23 cellular contexts compared by ENCODE assay signal in genomic region chr12:77965790-77966189, GRCh38.
A peak's percentile ranks its signal among the peaks of the same experiment; 100 is the strongest.
DNase-seq lines count a peak whose midpoint lies in the region; ATAC-seq, FAIRE-seq and TF ChIP-seq lines count a peak whose summit lies in the region.
"Had no signal": no experiment of that assay in that cellular context is flagged by ENCODE, and none has a peak within 500 bp of the region (broad histone marks: within the 10 kb centered on the region; RNA-seq: fewer than 3 reads in every experiment).

No MANE protein-coding gene starts in this region.

- no peak for DNase-seq in GM23338 (ENCODE audit: low spot score)
- peak; percentile 35 for DNase-seq in amniotic epithelial cell (ENCODE audit: low read depth)
- no peak for DNase-seq in fibroblast of pulmonary artery (ENCODE audit: low read depth)
- DNase-seq in GM19239 (ENCODE audit: insufficient read length, low spot score) = no peak
- no peak for DNase-seq in activated CD4-positive, CD25-positive, alpha-beta regulatory T cell (lab: John Stamatoyannopoulos, UW)
- no peak for DNase-seq in HK-2 (ENCODE audit: unreplicated experiment)
- no peak for DNase-seq in immature natural killer cell
- DNase-seq: activated CD4-positive, alpha-beta T cell treated with anti-CD3 and anti-CD28 coated beads, Interleukin-2, amount 10 ng/mL, durations not matched to agents 7 days and 5 days; activated gamma-delta T cell treated with Interleukin-2 at 50 U/mL for 16 hours; activated T-cell treated with anti-CD3 and anti-CD28 coated beads, Interleukin-2, amount 50 U/mL, for 24 hours; effector CD4-positive, alpha-beta T cell; erythroblast; Karpas-422; left ventricle myocardium inferior; naive thymus-derived CD8-positive, alpha-beta T cell; NCI-H1436 treated with DMSO at 0.1 percent for 48 hours; retina; stimulated activated CD4-positive, alpha-beta T cell treated with anti-CD3 and anti-CD28 coated beads, Interleukin-2, amount 100 ng/mL, for 24 hours; upper lobe of left lung had no signal

- H3K4me3 ChIP-seq in GM23338 = no peak overlapping the region
- H3K4me3 ChIP-seq in fibroblast of pulmonary artery (replicated peaks; ENCODE audit: low read depth, low read length) = peak overlapping the region; percentile 4
- H3K4me3 ChIP-seq in parathyroid adenoma (ENCODE audit: low read depth, low read length) = no peak overlapping the region
- H3K4me3 ChIP-seq: gastroesophageal sphincter, left ventricle myocardium inferior, upper lobe of left lung had no signal

- no peaks in the 10 kb centered on the region for H3K9me3 ChIP-seq in parathyroid adenoma (ENCODE audit: control insufficient read depth, low read length)
- H3K9me3 ChIP-seq: gastroesophageal sphincter, left ventricle myocardium inferior, upper lobe of left lung had no signal

- no peaks in the 10 kb centered on the region for H3K27me3 Mint-ChIP-seq in GM23338 (ENCODE audit: insufficient read depth, low read depth, poor library complexity)
- no peaks in the 10 kb centered on the region for H3K27me3 Mint-ChIP-seq in immature natural killer cell (ENCODE audit: low read depth in 3 of 3)
- H3K27me3 Mint-ChIP-seq: activated CD4-positive, alpha-beta T cell treated with anti-CD3 and anti-CD28 coated beads, Interleukin-2, amount 10 ng/mL, durations not matched to agents 7 days and 5 days; activated T-cell treated with anti-CD3 and anti-CD28 coated beads, Interleukin-2, amount 50 U/mL, for 24 hours; naive thymus-derived CD8-positive, alpha-beta T cell had no signal

- H3K27ac Mint-ChIP-seq in GM23338 = no peak overlapping the region; the same call in 1 of the 2 replicates
- H3K27ac Mint-ChIP-seq in immature natural killer cell = no peak overlapping the region
- H3K27ac Mint-ChIP-seq: activated CD4-positive, alpha-beta T cell treated with anti-CD3 and anti-CD28 coated beads, Interleukin-2, amount 10 ng/mL, durations not matched to agents 7 days and 5 days; activated T-cell treated with anti-CD3 and anti-CD28 coated beads, Interleukin-2, amount 50 U/mL, for 24 hours; mesothelial cell of epicardium; naive thymus-derived CD8-positive, alpha-beta T cell had no signal

- ATAC-seq in GM23338 = no peak
- ATAC-seq: gastroesophageal sphincter; naive thymus-derived CD8-positive, alpha-beta T cell had no signal

- no peaks in the 10 kb centered on the region for H4K20me1 ChIP-seq in GM23338 (replicated peaks; ENCODE audit: insufficient read depth)

- no peaks in the 10 kb centered on the region for H3K36me3 Mint-ChIP-seq in GM23338 (ENCODE audit: low read depth)
- no peaks in the 10 kb centered on the region for H3K36me3 Mint-ChIP-seq in immature natural killer cell
- H3K36me3 Mint-ChIP-seq: mesothelial cell of epicardium; naive thymus-derived CD8-positive, alpha-beta T cell had no signal

- no peak for TF ChIP-seq CTCF in GM23338 (conservative IDR thresholded peaks at IDR 0.05; ENCODE audit: low read depth in 2 of 2)
- no peak for TF ChIP-seq CTCF in fibroblast of pulmonary artery (IDR thresholded peaks at IDR 0.05; ENCODE audit: low read length, missing control alignments)
- no peak for TF ChIP-seq CTCF in parathyroid adenoma (IDR thresholded peaks at IDR 0.05)

- H3K4me1 Mint-ChIP-seq in GM23338 = peaks cover 8% of the 10 kb centered on the region
- no peaks in the 10 kb centered on the region for H3K4me1 Mint-ChIP-seq in immature natural killer cell
- H3K4me1 Mint-ChIP-seq: activated CD4-positive, alpha-beta T cell treated with anti-CD3 and anti-CD28 coated beads, Interleukin-2, amount 10 ng/mL, durations not matched to agents 7 days and 5 days; naive thymus-derived CD8-positive, alpha-beta T cell had no signal

- H3K4me1 ChIP-seq in GM23338 (ENCODE audit: insufficient read depth) (peaks cover 7% of the 10 kb centered on the region; the same call in 1 of the 2 replicates), parathyroid adenoma (no peaks in the 10 kb centered on the region)
- H3K4me1 ChIP-seq: gastroesophageal sphincter, left ventricle myocardium inferior, upper lobe of left lung had no signal

- no peaks in the 10 kb centered on the region for H3K79me2 ChIP-seq in GM23338 (replicated peaks; ENCODE audit: insufficient read depth)
- H3K79me2 ChIP-seq in parathyroid adenoma = no peaks in the 10 kb centered on the region

- H3K27ac ChIP-seq in GM23338 (ENCODE audit: low read depth) = no peak overlapping the region
- H3K27ac ChIP-seq in parathyroid adenoma = peak overlapping the region; percentile 46
- H3K27ac ChIP-seq: gastroesophageal sphincter, left ventricle myocardium inferior, upper lobe of left lung, VCaP had no signal

- H3K4me3 Mint-ChIP-seq in GM23338 = no peak overlapping the region
- H3K4me3 Mint-ChIP-seq in immature natural killer cell = no peak overlapping the region
- H3K4me3 Mint-ChIP-seq: activated CD4-positive, alpha-beta T cell treated with anti-CD3 and anti-CD28 coated beads, Interleukin-2, amount 10 ng/mL, durations not matched to agents 7 days and 5 days; activated T-cell treated with anti-CD3 and anti-CD28 coated beads, Interleukin-2, amount 50 U/mL, for 24 hours; mesothelial cell of epicardium; naive thymus-derived CD8-positive, alpha-beta T cell had no signal

- H3F3A ChIP-seq in GM23338 (replicated peaks; ENCODE audit: low read depth) = no peaks in the 10 kb centered on the region

- peak overlapping the region; percentile 13 for H3K9ac ChIP-seq in parathyroid adenoma

- no peak overlapping the region for H2AFZ ChIP-seq in GM23338
- H2AFZ ChIP-seq in parathyroid adenoma = peak overlapping the region; percentile 39

- no peaks in the 10 kb centered on the region for H3K9me2 ChIP-seq in GM23338 (ENCODE audit: insufficient read depth)

- FAIRE-seq in GM19239 (lab: Jason Lieb, UNC) = no peak

- H3K9me3 Mint-ChIP-seq in GM23338 (no peaks in the 10 kb centered on the region), immature natural killer cell (peaks cover 2 to 10% (median 5%) of the 10 kb centered on the region in 6 donors)

- peak overlapping the region; percentile 35; the same call in 1 of the 2 replicates for H3K4me2 ChIP-seq in GM23338
- H3K4me2 ChIP-seq in parathyroid adenoma (ENCODE audit: low read length) = no peak overlapping the region

- H3K27me3 ChIP-seq in GM23338 (ENCODE audit: insufficient read depth) (no peaks in the 10 kb centered on the region), parathyroid adenoma (ENCODE audit: control insufficient read depth, insufficient read depth, low read length) (no peaks in the 10 kb centered on the region)
- H3K27me3 ChIP-seq: gastroesophageal sphincter, upper lobe of left lung had no signal

- no peaks in the 10 kb centered on the region for H3K36me3 ChIP-seq in GM23338 (ENCODE audit: insufficient read depth)
- H3K36me3 ChIP-seq in parathyroid adenoma (ENCODE audit: control insufficient read depth, insufficient read depth, low read length) = no peaks in the 10 kb centered on the region
- H3K36me3 ChIP-seq: gastroesophageal sphincter, left ventricle myocardium inferior, upper lobe of left lung had no signal

TF ChIP-seq in GM23338, 12 proteins besides CTCF, POLR2A, EP300 and RAD21:
- 0 out of 2 replicates have a peak, but pooled peaks have one; percentile 9 for TF ChIP-seq NANOG (IDR thresholded peaks at IDR 0.05; ENCODE audit: borderline replicate concordance)
- no peak for TF ChIP-seq STAT1 (IDR thresholded peaks at IDR 0.05; ENCODE audit: unreplicated experiment)
